ENCODE assay signal across 8 cellular contexts in the genomic region with DNA sequence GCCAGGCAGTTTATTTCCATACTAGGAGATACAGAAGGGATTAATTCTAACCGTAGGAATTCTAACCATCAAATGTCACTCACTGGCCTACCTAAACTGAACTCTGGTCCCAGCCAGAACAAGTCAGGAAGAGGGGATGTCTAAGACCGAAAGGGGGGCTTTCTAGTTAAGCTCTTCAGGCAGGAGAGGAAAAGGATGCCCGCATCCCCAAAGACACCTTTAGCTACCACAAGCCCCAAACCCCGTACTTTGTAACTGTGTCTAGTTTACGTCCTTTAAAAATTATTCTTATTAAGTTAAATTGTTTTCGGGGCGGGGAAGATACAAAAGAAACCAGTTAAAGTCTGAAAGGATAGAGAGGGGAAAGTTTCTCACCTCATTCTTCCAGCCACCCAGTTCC. TPM values are rescaled to one million over a fixed set of nuclear protein-coding genes. Genes with fewer than 3 reads are reported as not detected.
DNase-seq lines count a peak whose midpoint lies in the region; TF ChIP-seq lines count a peak whose summit lies in the region.

No MANE protein-coding gene starts in this region.

- no peaks in the 10 kb centered on the region for H3K9me3 Mint-ChIP-seq in neural progenitor cell

- peak overlapping the region; percentile 92 to 98 (median 97) for H3K9ac ChIP-seq in BLaER1 treated with 17β-estradiol and CSF1 and Interleukin-3, amounts not matched to agents 10 nM and 100 nM
- peak overlapping the region; percentile 55 for H3K9ac ChIP-seq in neural progenitor cell

- peak overlapping the region; percentile 94 to 99 (median 95); a peak in 21 of 22 replicates for H3K27ac ChIP-seq in BLaER1 treated with 17β-estradiol and CSF1 and Interleukin-3, amounts not matched to agents 10 nM and 100 nM
- H3K27ac ChIP-seq in ectodermal cell (ENCODE audit: insufficient read depth, low read depth, low read length, poor library complexity, severe bottlenecking) (no peak overlapping the region), neural progenitor cell (no peak overlapping the region)

- H3K27me3 ChIP-seq in BLaER1 treated with 17β-estradiol and CSF1 and Interleukin-3, amounts not matched to agents 10 nM and 100 nM, result no peaks in the 10 kb centered on the region
- H3K27me3 ChIP-seq in MG63 (no peaks in the 10 kb centered on the region), ectodermal cell (ENCODE audit: control insufficient read depth, insufficient read depth, low read length, poor library complexity, severe bottlenecking) (no peaks in the 10 kb centered on the region), neural progenitor cell (no peaks in the 10 kb centered on the region)

- peaks cover 0 to 6% (median 0%) of the 10 kb centered on the region in 11 experiments; a peak in 3 of 22 replicates for H4K20me1 ChIP-seq in BLaER1 treated with 17β-estradiol and CSF1 and Interleukin-3, amounts not matched to agents 10 nM and 100 nM
- peaks cover 14% of the 10 kb centered on the region for H4K20me1 ChIP-seq in neural progenitor cell (ENCODE audit: low read depth)

- H2AFZ ChIP-seq in neural progenitor cell (replicated peaks), result peak overlapping the region; percentile 69

- peaks cover 29% of the 10 kb centered on the region for H3K4me1 Mint-ChIP-seq in neural progenitor cell

- H3K4me3 Mint-ChIP-seq in neural progenitor cell, result peak overlapping the region; percentile 95

- H3K36me3 ChIP-seq in BLaER1 treated with 17β-estradiol and CSF1 and Interleukin-3, amounts not matched to agents 10 nM and 100 nM, result 0 out of 22 replicates have a peak, but pooled peaks cover 0 to 6% (median 0%) of the 10 kb centered on the region in 11 experiments
- H3K36me3 ChIP-seq in MG63 (no peaks in the 10 kb centered on the region), ectodermal cell (ENCODE audit: control insufficient read depth, insufficient read depth, low read length) (no peaks in the 10 kb centered on the region), neural progenitor cell (no peaks in the 10 kb centered on the region)

- H3K36me3 Mint-ChIP-seq in neural progenitor cell, result peaks cover 3% of the 10 kb centered on the region

- no peak for TF ChIP-seq CTCF in neural progenitor cell (IDR thresholded peaks at IDR 0.05)

- peaks cover 51% of the 10 kb centered on the region for H3K79me2 ChIP-seq in neural progenitor cell (ENCODE audit: low read depth)

- DNase-seq in MG63 (no peak), neural progenitor cell (ENCODE audit: low spot score) (peak; percentile 15), NOMO-1 treated with DMSO at 0.1 percent for 48 hours (lab: John Stamatoyannopoulos, UW; ENCODE audit: unreplicated experiment) (no peak), NCI-H345 (lab: John Stamatoyannopoulos, UW) (no peak), NCI-H1694 treated with DMSO at 0.1 percent for 48 hours (lab: John Stamatoyannopoulos, UW) (no peak), SHP77 (lab: John Stamatoyannopoulos, UW) (no peak)

- no peaks in the 10 kb centered on the region for H3K27me3 Mint-ChIP-seq in neural progenitor cell (ENCODE audit: insufficient read depth, low read depth)

- no peak overlapping the region for H3K27ac Mint-ChIP-seq in neural progenitor cell

- peaks cover 24 to 37% (median 32%) of the 10 kb centered on the region in 10 experiments for H3K4me1 ChIP-seq in BLaER1 treated with 17β-estradiol and CSF1 and Interleukin-3, amounts not matched to agents 10 nM and 100 nM
- H3K4me1 ChIP-seq in ectodermal cell (ENCODE audit: control insufficient read depth, insufficient read depth, low read length), result peaks cover 14% of the 10 kb centered on the region
- peaks cover 27% of the 10 kb centered on the region for H3K4me1 ChIP-seq in neural progenitor cell

- peaks cover 24% of the 10 kb centered on the region for H3F3A ChIP-seq in neural progenitor cell (ENCODE audit: low read depth)

- peak overlapping the region; percentile 83 to 97 (median 93) for H3K4me2 ChIP-seq in BLaER1 treated with 17β-estradiol and CSF1 and Interleukin-3, amounts not matched to agents 10 nM and 100 nM
- peak overlapping the region; percentile 79 for H3K4me2 ChIP-seq in neural progenitor cell

- no peaks in the 10 kb centered on the region for H3K9me3 ChIP-seq in BLaER1 treated with 17β-estradiol and CSF1 and Interleukin-3, amounts not matched to agents 10 nM and 100 nM (replicated peaks in 1 of 11)
- H3K9me3 ChIP-seq in MG63 (no peaks in the 10 kb centered on the region), ectodermal cell (ENCODE audit: control insufficient read depth, low read length) (no peaks in the 10 kb centered on the region), neural progenitor cell (ENCODE audit: low read depth) (no peaks in the 10 kb centered on the region)

- 59 to 79% methylated on average over 4 to 7 of the region's 7 CpGs for WGBS in ectodermal cell, 2 experiments

- peak overlapping the region; percentile 65 to 93 (median 80) for H3K4me3 ChIP-seq in BLaER1 treated with 17β-estradiol and CSF1 and Interleukin-3, amounts not matched to agents 10 nM and 100 nM
- H3K4me3 ChIP-seq in MG63 (peak overlapping the region; percentile 89), ectodermal cell (ENCODE audit: insufficient read depth, low read depth, low read length) (peak overlapping the region; percentile 55), neural progenitor cell (peak overlapping the region; percentile 76)

RNA-seq across cellular contexts. Expression of a gene that starts 1.2 kb away (rescaled TPM):
- 14.2 and 14.9 TPM in 2 replicates for total RNA-seq in MG63 (2014; rRNA removed; shearing (Covaris generic); ENCODE audit: low replicate concordance)
- polyA plus RNA-seq in ectodermal cell (2013, experiment 1 of 4), result 49.6 TPM
- polyA plus RNA-seq in ectodermal cell (2013, experiment 2 of 4), result 38.9 TPM
- polyA plus RNA-seq in ectodermal cell (2013, experiment 3 of 4), result 39.3 TPM
- polyA plus RNA-seq in ectodermal cell (2013, experiment 4 of 4), result 41.1 TPM
- 14.8 and 27.0 TPM in 2 replicates for total RNA-seq in neural progenitor cell (ENCODE audit: low replicate concordance)

RNA-seq across cellular contexts. Expression of a gene that starts 39.3 kb away (rescaled TPM):
- total RNA-seq in MG63 (2014; rRNA removed; shearing (Covaris generic); ENCODE audit: low replicate concordance), result 0.33 TPM in 1 of 2 replicates, not detected in the other
- 0.57 TPM for polyA plus RNA-seq in ectodermal cell (2013, experiment 1 of 4)
- polyA plus RNA-seq in ectodermal cell (2013, experiment 2 of 4), result 0.59 TPM
- 0.59 TPM for polyA plus RNA-seq in ectodermal cell (2013, experiment 3 of 4)
- 0.81 TPM for polyA plus RNA-seq in ectodermal cell (2013, experiment 4 of 4)
- total RNA-seq in neural progenitor cell (ENCODE audit: low replicate concordance), result 0.17 and 0.19 TPM in 2 replicates

RNA-seq across cellular contexts. Expression of a gene that starts 44.6 kb away (rescaled TPM):
- 2.5 and 4.2 TPM in 2 replicates for total RNA-seq in MG63 (2014; rRNA removed; shearing (Covaris generic); ENCODE audit: low replicate concordance)
- polyA plus RNA-seq in ectodermal cell (2013, experiment 1 of 4), result 28.8 TPM
- polyA plus RNA-seq in ectodermal cell (2013, experiment 2 of 4), result 32.1 TPM
- 24.4 TPM for polyA plus RNA-seq in ectodermal cell (2013, experiment 3 of 4)
- polyA plus RNA-seq in ectodermal cell (2013, experiment 4 of 4), result 28.3 TPM
- total RNA-seq in neural progenitor cell (ENCODE audit: low replicate concordance), result 9.0 and 11.4 TPM in 2 replicates

Comparison
In these comparisons a context has a peak if more than half of its experiments do, and no peak if none do; other contexts are left out.
1. H3K27ac ChIP-seq: peak in BLaER1 treated with 17β-estradiol and CSF1 and Interleukin-3, amounts not matched to agents 10 nM and 100 nM (11 of 11); none in ectodermal cell (single experiment) and neural progenitor cell (single experiment).
2. Peak in every context shown above with its lines, with median percentiles within 50 percentile points of each other: H3K4me3 ChIP-seq.